Comparison of ENCODE assay signal across 19 cellular contexts in genomic region chr5:146076455-146076854, GRCh38. TPM values are rescaled to one million over a fixed set of nuclear protein-coding genes. Genes with fewer than 3 reads are reported as not detected.
A peak's percentile ranks its signal among the peaks of the same experiment; 100 is the strongest.
DNase-seq lines count a peak whose midpoint lies in the region; ATAC-seq and TF ChIP-seq lines count a peak whose summit lies in the region.
"Had no signal": no experiment of that assay in that cellular context is flagged by ENCODE, and none has a peak within 500 bp of the region (broad histone marks: within the 10 kb centered on the region; RNA-seq: fewer than 3 reads in every experiment).

No MANE protein-coding gene starts in this region.

- H4K5ac ChIP-seq in H9 (ENCODE audit: insufficient read length, low read depth, low read length), result no peak overlapping the region

- no peaks in the 10 kb centered on the region for H3F3A ChIP-seq in Loucy (ENCODE audit: low read depth)

- intact Hi-C loops in activated CD4-positive, alpha-beta T cell treated with anti-CD3 and anti-CD28 coated beads, Interleukin-2, amount 10 ng/mL, durations not matched to agents 24 days and 14 days (cut with micrococcal nuclease), result loop anchor here (5.0 kb wide), 1 partner anchor 129 kb away; no protein-coding TSS in a partner anchor

- H3K4me2 ChIP-seq in H9 (ENCODE audit: insufficient read depth, insufficient read length, low read length) (peak overlapping the region; percentile 33), Loucy (ENCODE audit: low read depth, low read length, poor library complexity, severe bottlenecking) (no peak overlapping the region)

- H3K4me1 Mint-ChIP-seq in H9, result peaks cover 73 to 74% of the 10 kb centered on the region in 2 experiments
- H3K4me1 Mint-ChIP-seq in activated CD4-positive, alpha-beta T cell treated with anti-CD3 and anti-CD28 coated beads, Interleukin-2, amount 10 ng/mL, durations not matched to agents 24 days and 14 days, result peaks cover 13% of the 10 kb centered on the region

- no peaks in the 10 kb centered on the region for H3K9me2 ChIP-seq in Loucy (replicated peaks; ENCODE audit: low read depth, low read length)

- peaks cover 19% of the 10 kb centered on the region for H3K27me3 Mint-ChIP-seq in H9 (ENCODE audit: low read depth)
- peaks cover 34% of the 10 kb centered on the region for H3K27me3 Mint-ChIP-seq in activated CD4-positive, alpha-beta T cell treated with anti-CD3 and anti-CD28 coated beads, Interleukin-2, amount 10 ng/mL, durations not matched to agents 24 days and 14 days

- H2BK20ac ChIP-seq in H9 (ENCODE audit: low read depth, low read length, poor library complexity, severe bottlenecking), result no peak overlapping the region

- no peak for ATAC-seq in GM21390 (IDR thresholded peaks at IDR 0.05; ENCODE audit: unreplicated experiment)
- ATAC-seq: effector memory CD8-positive, alpha-beta T cell; Right ventricle myocardium inferior; stimulated activated naive CD8-positive, alpha-beta T cell treated with anti-CD3 and anti-CD28 coated beads, Interleukin-15, Interleukin-2, amounts not matched to agents 100 U/mL and 50 U/mL, for 24 hours had no signal

- no peaks in the 10 kb centered on the region for H3K36me3 ChIP-seq in Loucy (ENCODE audit: insufficient read depth, low read length)
- H3K36me3 ChIP-seq: right atrium auricular region had no signal

- H3K14ac ChIP-seq in H9 (ENCODE audit: insufficient read depth, low read length), result no peak overlapping the region

- peak overlapping the region in 1 of 2 experiments; percentile 28; a peak in 3 of 5 replicates for H3K4me3 Mint-ChIP-seq in H9
- H3K4me3 Mint-ChIP-seq in activated CD4-positive, alpha-beta T cell treated with anti-CD3 and anti-CD28 coated beads, Interleukin-2, amount 10 ng/mL, durations not matched to agents 24 days and 14 days, result no peak overlapping the region
- H3K4me3 Mint-ChIP-seq: effector memory CD8-positive, alpha-beta T cell had no signal

- H3K27me3 ChIP-seq in H9 (ENCODE audit: insufficient read depth, low read length) (no peaks in the 10 kb centered on the region; the same call in 1 of the 2 replicates), Loucy (ENCODE audit: insufficient read depth, low read length, poor library complexity, severe bottlenecking) (no peaks in the 10 kb centered on the region)
- H3K27me3 ChIP-seq: right atrium auricular region had no signal

- no peaks in the 10 kb centered on the region for H3K23me2 ChIP-seq in H9 (ENCODE audit: insufficient read length, low read depth, low read length, poor library complexity, severe bottlenecking)

- H3K4me1 ChIP-seq in H9 (ENCODE audit: insufficient read depth, low read length) (peaks cover 24% of the 10 kb centered on the region; the same call in 1 of the 2 replicates), Loucy (ENCODE audit: insufficient read depth, low read length, poor library complexity, severe bottlenecking) (peaks cover 9% of the 10 kb centered on the region)

- no peak overlapping the region for H2AK5ac ChIP-seq in H9 (ENCODE audit: insufficient read length, low read length)

- no peaks in the 10 kb centered on the region for H3K79me2 ChIP-seq in H9 (ENCODE audit: insufficient read depth, low read length)
- H3K79me2 ChIP-seq in Loucy (ENCODE audit: insufficient read depth, low read length), result no peaks in the 10 kb centered on the region

- H3K4me3 ChIP-seq in Loucy (ENCODE audit: low read length, poor library complexity, severe bottlenecking) (no peak overlapping the region), foreskin fibroblast (ENCODE audit: low read depth in 1 of 2, low read length in 2 of 2) (no peak overlapping the region)
- H3K4me3 ChIP-seq: right atrium auricular region had no signal

- H3K9ac ChIP-seq in H9 (ENCODE audit: extremely low read depth, insufficient read length, low read length) (no peak overlapping the region), Loucy (ENCODE audit: low read depth, low read length, poor library complexity, severe bottlenecking) (no peak overlapping the region)

- TF ChIP-seq CTCF in H9 (conservative IDR thresholded peaks at IDR 0.05) (no peak), Loucy (conservative IDR thresholded peaks at IDR 0.05; ENCODE audit: low read length) (no peak), foreskin fibroblast (IDR thresholded peaks at IDR 0.05; ENCODE audit: low read depth, low read length) (no peak)

- H3K56ac ChIP-seq in H9 (ENCODE audit: insufficient read length, low read depth, low read length), result no peak overlapping the region

- H3K27ac ChIP-seq in H9 (ENCODE audit: insufficient read length, low read depth, low read length), result no peak overlapping the region

- H2AFZ ChIP-seq in H9 (ENCODE audit: low read length), result no peak overlapping the region
- H2AFZ ChIP-seq in Loucy (ENCODE audit: low read length), result peak overlapping the region; percentile 14; the same call in 1 of the 2 replicates

- H2BK15ac ChIP-seq in H9 (ENCODE audit: low read depth, low read length), result no peak overlapping the region

- no CpG with 5 or more reads among the region's 4 CpGs for WGBS in H9 (ENCODE audit: extremely low coverage, insufficient read length, low lambda C conversion rate)

- no peaks in the 10 kb centered on the region; a peak in 1 of 7 replicates for H3K36me3 Mint-ChIP-seq in H9 (ENCODE audit: insufficient read depth in 1 of 3, low read depth in 3 of 3)
- H3K36me3 Mint-ChIP-seq in activated CD4-positive, alpha-beta T cell treated with anti-CD3 and anti-CD28 coated beads, Interleukin-2, amount 10 ng/mL, durations not matched to agents 24 days and 14 days (ENCODE audit: low read depth), result no peaks in the 10 kb centered on the region

- H4K91ac ChIP-seq in H9 (ENCODE audit: insufficient read length, low read depth, low read length), result no peak overlapping the region

- DNase-seq in H9 (peak; percentile 57), OCI-M1 (lab: John Stamatoyannopoulos, UW) (peak; percentile 54), iPS-NIHi7 (ENCODE audit: extremely low spot score) (peak; percentile 30), NCI-H82 treated with DMSO at 0.1 percent for 48 hours (lab: John Stamatoyannopoulos, UW; ENCODE audit: unreplicated experiment) (no peak), foreskin fibroblast (no peak)
- no peak for DNase-seq in activated CD4-positive, alpha-beta T cell treated with anti-CD3 and anti-CD28 coated beads, Interleukin-2, amount 10 ng/mL, durations not matched to agents 24 days and 14 days
- DNase-seq: activated CD4-positive, alpha-beta T cell treated with anti-CD3 and anti-CD28 coated beads for 4 hours; activated gamma-delta T cell; effector memory CD8-positive, alpha-beta T cell; HCEC 1CT; left cardiac atrium; NCI-H1930; NCI-H774; stimulated activated naive CD8-positive, alpha-beta T cell treated with anti-CD3 and anti-CD28 coated beads, Interleukin-15, Interleukin-2, amounts not matched to agents 100 U/mL and 50 U/mL, for 24 hours; trophoblast cell had no signal

- H3K18ac ChIP-seq in H9 (ENCODE audit: insufficient read length, low read depth, low read length), result no peak overlapping the region

- no peak overlapping the region for H4K8ac ChIP-seq in H9 (replicated peaks; ENCODE audit: insufficient read length, low read depth, low read length)

- no peaks in the 10 kb centered on the region for H3K79me1 ChIP-seq in H9 (ENCODE audit: insufficient read depth, low read depth, low read length, poor library complexity, severe bottlenecking)

- H2BK120ac ChIP-seq in H9 (ENCODE audit: low read depth, low read length, poor library complexity, severe bottlenecking), result no peak overlapping the region

- no peaks in the 10 kb centered on the region; a peak in 2 of 5 replicates for H3K9me3 Mint-ChIP-seq in H9
- no peaks in the 10 kb centered on the region for H3K9me3 Mint-ChIP-seq in activated CD4-positive, alpha-beta T cell treated with anti-CD3 and anti-CD28 coated beads, Interleukin-2, amount 10 ng/mL, durations not matched to agents 24 days and 14 days
- H3K9me3 Mint-ChIP-seq: effector memory CD8-positive, alpha-beta T cell had no signal

- H3K9me3 ChIP-seq in H9 (ENCODE audit: control insufficient read depth, low read depth, low read length) (no peaks in the 10 kb centered on the region), Loucy (ENCODE audit: insufficient read depth, low read depth, low read length) (no peaks in the 10 kb centered on the region)
- H3K9me3 ChIP-seq: right atrium auricular region had no signal

- H3K23ac ChIP-seq in H9 (ENCODE audit: insufficient read length, low read depth, low read length), result no peak overlapping the region

- no peak overlapping the region for H2BK5ac ChIP-seq in H9 (ENCODE audit: insufficient read length, low read length)

- no peak overlapping the region for H3K4ac ChIP-seq in H9 (ENCODE audit: low read depth, low read length)

- H3K27ac Mint-ChIP-seq in H9, result no peak overlapping the region; a peak in 2 of 7 replicates
- no peak overlapping the region for H3K27ac Mint-ChIP-seq in activated CD4-positive, alpha-beta T cell treated with anti-CD3 and anti-CD28 coated beads, Interleukin-2, amount 10 ng/mL, durations not matched to agents 24 days and 14 days
- H3K27ac Mint-ChIP-seq: effector memory CD8-positive, alpha-beta T cell had no signal

- H3T11ph ChIP-seq in H9 (ENCODE audit: low read length), result no peak overlapping the region

- no peak overlapping the region for H2BK12ac ChIP-seq in H9 (ENCODE audit: insufficient read length, low read depth, low read length)

- H4K20me1 ChIP-seq in H9 (ENCODE audit: control insufficient read depth, insufficient read depth, insufficient read length) (no peaks in the 10 kb centered on the region), Loucy (ENCODE audit: insufficient read depth, low read length, poor library complexity, severe bottlenecking) (no peaks in the 10 kb centered on the region)

RNA-seq across cellular contexts. Expression of gene PLAC8L1, which starts 28.9 kb away (rescaled TPM):
- 0.52 and 0.64 TPM in 2 replicates for total RNA-seq in H9 (2021)
- total RNA-seq in activated CD4-positive, alpha-beta T cell treated with anti-CD3 and anti-CD28 coated beads, Interleukin-2, amount 10 ng/mL, durations not matched to agents 24 days and 14 days, result 0.57 and 1.2 TPM in 2 replicates
- total RNA-seq: right atrium auricular region, Right ventricle myocardium inferior had no signal

Comparison
In these comparisons a context has a peak if more than half of its experiments do, and no peak if none do; other contexts are left out.
1. DNase-seq: peak in H9 (single experiment), OCI-M1 (single experiment) and iPS-NIHi7 (single experiment); none in NCI-H82 treated with DMSO at 0.1 percent for 48 hours (single experiment), foreskin fibroblast (0 of 2) and activated CD4-positive, alpha-beta T cell treated with anti-CD3 and anti-CD28 coated beads, Interleukin-2, amount 10 ng/mL, durations not matched to agents 24 days and 14 days (single experiment).